ENCODE assay signal across 1 cellular context in genomic region chr9:128422783-128423150, GRCh38.
TF ChIP-seq lines count a peak whose summit lies in the region.

No MANE protein-coding gene starts in this region.

TF ChIP-seq in IMR-90, 13 proteins besides CTCF, POLR2A, EP300 and RAD21:
- TF ChIP-seq CHD1 (IDR thresholded peaks at IDR 0.05; ENCODE audit: low read depth, low read length) (no peak), SMC3 (IDR thresholded peaks at IDR 0.05; ENCODE audit: low read depth, low read length) (no peak), MAFK (IDR thresholded peaks at IDR 0.05; ENCODE audit: low read depth, low read length) (no peak), CEBPB (IDR thresholded peaks at IDR 0.05; ENCODE audit: low read depth, low read length) (no peak), RFX5 (IDR thresholded peaks at IDR 0.05; ENCODE audit: low read depth, low read length) (no peak), BHLHE40 (IDR thresholded peaks at IDR 0.05; ENCODE audit: low read depth, low read length) (no peak), NFE2L2 (IDR thresholded peaks at IDR 0.05; ENCODE audit: low read depth, low read length) (no peak), FOS (IDR thresholded peaks at IDR 0.05; ENCODE audit: low read depth, low read length) (no peak), MAZ (IDR thresholded peaks at IDR 0.05; ENCODE audit: borderline replicate concordance, low read depth, low read length) (no peak), RCOR1 (IDR thresholded peaks at IDR 0.05; ENCODE audit: insufficient replicate concordance, low read length) (no peak), MXI1 (IDR thresholded peaks at IDR 0.05; ENCODE audit: borderline replicate concordance, low read depth, low read length) (no peak)
- TF ChIP-seq, protein P1, sequence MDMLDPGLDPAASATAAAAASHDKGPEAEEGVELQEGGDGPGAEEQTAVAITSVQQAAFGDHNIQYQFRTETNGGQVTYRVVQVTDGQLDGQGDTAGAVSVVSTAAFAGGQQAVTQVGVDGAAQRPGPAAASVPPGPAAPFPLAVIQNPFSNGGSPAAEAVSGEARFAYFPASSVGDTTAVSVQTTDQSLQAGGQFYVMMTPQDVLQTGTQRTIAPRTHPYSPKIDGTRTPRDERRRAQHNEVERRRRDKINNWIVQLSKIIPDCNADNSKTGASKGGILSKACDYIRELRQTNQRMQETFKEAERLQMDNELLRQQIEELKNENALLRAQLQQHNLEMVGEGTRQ (IDR thresholded peaks at IDR 0.05; ENCODE audit: low read depth, low read length) = no peak
- TF ChIP-seq, protein P2, sequence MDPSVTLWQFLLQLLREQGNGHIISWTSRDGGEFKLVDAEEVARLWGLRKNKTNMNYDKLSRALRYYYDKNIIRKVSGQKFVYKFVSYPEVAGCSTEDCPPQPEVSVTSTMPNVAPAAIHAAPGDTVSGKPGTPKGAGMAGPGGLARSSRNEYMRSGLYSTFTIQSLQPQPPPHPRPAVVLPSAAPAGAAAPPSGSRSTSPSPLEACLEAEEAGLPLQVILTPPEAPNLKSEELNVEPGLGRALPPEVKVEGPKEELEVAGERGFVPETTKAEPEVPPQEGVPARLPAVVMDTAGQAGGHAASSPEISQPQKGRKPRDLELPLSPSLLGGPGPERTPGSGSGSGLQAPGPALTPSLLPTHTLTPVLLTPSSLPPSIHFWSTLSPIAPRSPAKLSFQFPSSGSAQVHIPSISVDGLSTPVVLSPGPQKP (IDR thresholded peaks at IDR 0.05; ENCODE audit: borderline replicate concordance, low read depth, low read length) = no peak
